In the genomic region with DNA sequence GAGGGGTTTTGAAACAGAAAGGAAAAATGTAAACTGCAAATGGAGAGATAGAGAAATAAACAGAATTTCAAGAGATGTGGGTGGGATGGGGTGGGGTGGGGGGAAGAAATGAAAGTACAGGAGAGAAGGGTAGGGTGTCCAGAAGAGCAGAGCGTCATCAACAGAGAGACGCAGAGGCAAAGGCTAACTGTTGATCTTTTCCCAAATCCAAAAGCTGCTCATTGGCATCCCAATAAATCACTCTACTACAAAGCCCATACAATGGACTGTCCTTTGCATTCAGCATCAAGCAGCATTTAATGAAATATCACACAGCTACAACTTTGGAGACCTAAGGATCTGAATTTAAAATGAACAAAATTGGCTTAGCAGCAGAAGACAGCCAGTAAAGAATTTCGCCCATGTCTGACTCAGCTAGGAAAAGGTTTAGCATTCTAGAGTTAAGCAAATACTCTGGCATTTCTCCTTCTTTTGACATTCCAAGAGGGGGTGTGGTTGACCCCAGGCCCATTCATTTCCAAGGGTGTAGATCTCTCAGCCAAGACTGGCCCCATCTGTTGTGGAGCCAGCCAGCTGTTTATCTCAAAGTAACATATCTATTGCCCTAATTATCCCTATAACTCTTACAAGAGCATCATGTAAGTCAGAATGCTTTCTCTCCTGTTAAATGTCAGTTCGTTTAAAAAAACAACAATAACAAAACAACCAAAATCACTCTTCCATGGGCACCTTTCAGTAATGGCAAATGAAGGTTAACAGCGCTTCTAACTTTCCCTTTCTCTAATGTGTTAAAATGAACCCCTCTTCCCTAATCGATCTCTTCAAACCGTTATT, we compare ENCODE assay signal across 8 cellular contexts. TPM values are rescaled to one million over a fixed set of nuclear protein-coding genes. Genes with fewer than 3 reads are reported as not detected.
DNase-seq lines count a peak whose midpoint lies in the region; ATAC-seq and TF ChIP-seq lines count a peak whose summit lies in the region.

No MANE protein-coding gene starts in this region.

- ATAC-seq in lung (ENCODE audit: insufficient read depth, low FRiP score) (no peak), GM21381 (IDR thresholded peaks at IDR 0.05; ENCODE audit: unreplicated experiment) (no peak), HG03439 (IDR thresholded peaks at IDR 0.05; ENCODE audit: unreplicated experiment) (no peak)

- H3K36me3 ChIP-seq in BLaER1 treated with 17β-estradiol and CSF1 and Interleukin-3, amounts not matched to agents 10 nM and 100 nM = peaks cover 11 to 26% (median 17%) of the 10 kb centered on the region in 11 experiments; a peak in 18 of 22 replicates
- H3K36me3 ChIP-seq in KMS-11 (ENCODE audit: insufficient read depth) (peaks cover 6% of the 10 kb centered on the region; the same call in 1 of the 2 replicates), lung (ENCODE audit: control insufficient read depth in 2 of 2, insufficient read depth in 2 of 2, low read length in 2 of 2) (peaks cover 2 to 3% of the 10 kb centered on the region in 2 donors)

- no peaks in the 10 kb centered on the region for H3K9me3 Mint-ChIP-seq in activated naive CD8-positive, alpha-beta T cell treated with anti-CD3 and anti-CD28 coated beads for 36 hours

- WGBS in lung, 2 donors = 22 to 33% methylated on average over 7 of the region's 7 CpGs

- H3K27ac ChIP-seq in BLaER1 treated with 17β-estradiol and CSF1 and Interleukin-3, amounts not matched to agents 10 nM and 100 nM = peak overlapping the region in 1 of 11 experiments; percentile 37; a peak in 1 of 22 replicates
- H3K27ac ChIP-seq in KMS-11 (no peak overlapping the region), caudate nucleus (ENCODE audit: low read depth, low read length) (peak overlapping the region; percentile 95), lung (ENCODE audit: low read depth in 1 of 2, low read length in 1 of 2) (peak overlapping the region; percentile 83 to 85)

- H3K27me3 Mint-ChIP-seq in activated naive CD8-positive, alpha-beta T cell treated with anti-CD3 and anti-CD28 coated beads for 36 hours = no peaks in the 10 kb centered on the region

- no peak for TF ChIP-seq CTCF in KMS-11 (conservative IDR thresholded peaks at IDR 0.05; ENCODE audit: low read depth, low read length)
- no peak for TF ChIP-seq CTCF in lung (IDR thresholded peaks at IDR 0.05; ENCODE audit: control extremely low read depth, extremely low read depth)

- H3K4me1 Mint-ChIP-seq in activated naive CD8-positive, alpha-beta T cell treated with anti-CD3 and anti-CD28 coated beads for 36 hours = peaks cover 27% of the 10 kb centered on the region

- peaks cover 22 to 50% (median 28%) of the 10 kb centered on the region in 10 experiments for H3K4me1 ChIP-seq in BLaER1 treated with 17β-estradiol and CSF1 and Interleukin-3, amounts not matched to agents 10 nM and 100 nM
- H3K4me1 ChIP-seq in KMS-11 (ENCODE audit: low read depth, poor library complexity, severe bottlenecking) (peaks cover 34% of the 10 kb centered on the region), lung (ENCODE audit: control insufficient read depth in 2 of 2, insufficient read depth in 2 of 2, low read length in 2 of 2) (peaks cover 5 to 19% of the 10 kb centered on the region in 2 donors)

- peak overlapping the region; percentile 67; the same call in 1 of the 2 replicates for H2AFZ ChIP-seq in KMS-11 (ENCODE audit: low read depth)

- peaks cover 32% of the 10 kb centered on the region for H3K79me2 ChIP-seq in KMS-11 (ENCODE audit: insufficient read depth, low read depth)

- DNase-seq in caudate nucleus (lab: John Stamatoyannopoulos, UW) (peak in 1 of 61 donors; percentile 3), lung (ENCODE audit: low spot score) (peak; percentile 41), NK-92 (lab: John Stamatoyannopoulos, UW; ENCODE audit: unreplicated experiment) (no peak)
- DNase-seq in activated naive CD8-positive, alpha-beta T cell treated with anti-CD3 and anti-CD28 coated beads for 36 hours = no peak

- H3K36me3 Mint-ChIP-seq in activated naive CD8-positive, alpha-beta T cell treated with anti-CD3 and anti-CD28 coated beads for 36 hours = peaks cover 24% of the 10 kb centered on the region

- H4K20me1 ChIP-seq in BLaER1 treated with 17β-estradiol and CSF1 and Interleukin-3, amounts not matched to agents 10 nM and 100 nM = peaks cover 0 to 14% (median 0%) of the 10 kb centered on the region in 11 experiments; a peak in 5 of 22 replicates
- no peaks in the 10 kb centered on the region for H4K20me1 ChIP-seq in KMS-11 (ENCODE audit: insufficient read depth)

- H3K4me3 Mint-ChIP-seq in activated naive CD8-positive, alpha-beta T cell treated with anti-CD3 and anti-CD28 coated beads for 36 hours = no peak overlapping the region

- H3K27me3 ChIP-seq in BLaER1 treated with 17β-estradiol and CSF1 and Interleukin-3, amounts not matched to agents 10 nM and 100 nM = peaks cover 27 to 35% (median 33%) of the 10 kb centered on the region in 11 experiments
- H3K27me3 ChIP-seq in KMS-11 (ENCODE audit: insufficient read depth, low read depth) (no peaks in the 10 kb centered on the region), lung (ENCODE audit: control insufficient read depth, insufficient read depth) (no peaks in the 10 kb centered on the region)

- H3K4me3 ChIP-seq in BLaER1 treated with 17β-estradiol and CSF1 and Interleukin-3, amounts not matched to agents 10 nM and 100 nM = peak overlapping the region; percentile 73 to 96 (median 80)
- H3K4me3 ChIP-seq in KMS-11 (IDR thresholded peaks at IDR 0.05; ENCODE audit: insufficient read depth, low read depth, low read length) (no peak overlapping the region), lung (peak overlapping the region; percentile 46)

- no peaks in the 10 kb centered on the region for H3K9me3 ChIP-seq in BLaER1 treated with 17β-estradiol and CSF1 and Interleukin-3, amounts not matched to agents 10 nM and 100 nM (replicated peaks in 1 of 11)
- no peaks in the 10 kb centered on the region for H3K9me3 ChIP-seq in lung (ENCODE audit: control insufficient read depth in 2 of 2, insufficient read depth in 1 of 2, low read length in 1 of 2)

- H3K4me2 ChIP-seq in BLaER1 treated with 17β-estradiol and CSF1 and Interleukin-3, amounts not matched to agents 10 nM and 100 nM = peak overlapping the region; percentile 90 to 98 (median 93)
- H3K4me2 ChIP-seq in KMS-11 = peak overlapping the region; percentile 88

- H3K27ac Mint-ChIP-seq in activated naive CD8-positive, alpha-beta T cell treated with anti-CD3 and anti-CD28 coated beads for 36 hours = no peak overlapping the region

- H3K9ac ChIP-seq in BLaER1 treated with 17β-estradiol and CSF1 and Interleukin-3, amounts not matched to agents 10 nM and 100 nM = peak overlapping the region; percentile 76 to 99 (median 96)
- peak overlapping the region; percentile 88; the same call in 1 of the 2 replicates for H3K9ac ChIP-seq in KMS-11

RNA-seq across cellular contexts. Expression of gene RAB30, which starts 1.4 kb away (rescaled TPM):
- 10 to 100 TPM; 12.4 to 25.5 TPM for total RNA-seq in lung
- polyA plus RNA-seq in lung = 1 to 10 TPM; 1.6 to 2.7 TPM
- 10 to 100 TPM; 23.1 to 23.4 TPM for total RNA-seq in activated naive CD8-positive, alpha-beta T cell treated with anti-CD3 and anti-CD28 coated beads for 36 hours
